In the genomic region with DNA sequence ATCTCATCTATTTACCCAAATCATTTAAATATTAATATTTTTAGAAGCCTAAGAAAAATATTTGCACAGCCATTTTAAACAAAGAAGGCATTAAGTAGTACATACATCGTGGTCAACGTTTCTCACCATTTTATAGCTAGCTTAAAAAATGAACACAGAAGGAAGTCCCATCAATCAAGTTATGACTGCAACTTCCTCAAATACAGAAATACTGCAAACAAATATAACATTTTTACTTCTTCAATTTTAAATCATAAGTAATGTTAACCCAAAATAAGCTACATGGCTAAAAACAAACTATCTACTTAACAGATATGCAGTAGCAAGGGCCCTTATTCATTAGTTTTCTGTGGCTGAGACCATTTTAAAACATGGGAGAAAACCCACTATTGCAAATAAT, we compare ENCODE assay signal across 1 cellular context.
A peak's percentile ranks its signal among the peaks of the same experiment; 100 is the strongest.
TF ChIP-seq lines count a peak whose summit lies in the region.

No MANE protein-coding gene starts in this region.

TF ChIP-seq in GM12878, 131 proteins besides CTCF, POLR2A, EP300 and RAD21:
- TF ChIP-seq FOXM1 (IDR thresholded peaks at IDR 0.05; ENCODE audit: low read depth, low read length), result peak; percentile 60; the same call in 1 of the 2 replicates
- 0 out of 2 replicates have a peak, but pooled peaks have one; percentile 17 for TF ChIP-seq TAF1 (IDR thresholded peaks at IDR 0.05; ENCODE audit: borderline replicate concordance, low read depth, low read length)
- peak; percentile 68 for TF ChIP-seq RUNX3 (IDR thresholded peaks at IDR 0.05; ENCODE audit: low read length)
- peak; percentile 79 for TF ChIP-seq JUNB (IDR thresholded peaks at IDR 0.05)
- no peak for TF ChIP-seq RCOR1 (conservative IDR thresholded peaks at IDR 0.05; ENCODE audit: low read depth, low read length)
- TF ChIP-seq, protein P1, sequence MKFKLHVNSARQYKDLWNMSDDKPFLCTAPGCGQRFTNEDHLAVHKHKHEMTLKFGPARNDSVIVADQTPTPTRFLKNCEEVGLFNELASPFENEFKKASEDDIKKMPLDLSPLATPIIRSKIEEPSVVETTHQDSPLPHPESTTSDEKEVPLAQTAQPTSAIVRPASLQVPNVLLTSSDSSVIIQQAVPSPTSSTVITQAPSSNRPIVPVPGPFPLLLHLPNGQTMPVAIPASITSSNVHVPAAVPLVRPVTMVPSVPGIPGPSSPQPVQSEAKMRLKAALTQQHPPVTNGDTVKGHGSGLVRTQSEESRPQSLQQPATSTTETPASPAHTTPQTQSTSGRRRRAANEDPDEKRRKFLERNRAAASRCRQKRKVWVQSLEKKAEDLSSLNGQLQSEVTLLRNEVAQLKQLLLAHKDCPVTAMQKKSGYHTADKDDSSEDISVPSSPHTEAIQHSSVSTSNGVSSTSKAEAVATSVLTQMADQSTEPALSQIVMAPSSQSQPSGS (IDR thresholded peaks at IDR 0.05; ENCODE audit: low read length), result peak; percentile 76
- TF ChIP-seq PKNOX1 (IDR thresholded peaks at IDR 0.05), result peak; percentile 91
- TF ChIP-seq SPI1 (IDR thresholded peaks at IDR 0.05; ENCODE audit: borderline replicate concordance, insufficient read depth, low read depth, low read length), result peak; percentile 74
- peak; percentile 78 for TF ChIP-seq NFIC (IDR thresholded peaks at IDR 0.05; ENCODE audit: low read depth, low read length)
- TF ChIP-seq, protein P2, sequence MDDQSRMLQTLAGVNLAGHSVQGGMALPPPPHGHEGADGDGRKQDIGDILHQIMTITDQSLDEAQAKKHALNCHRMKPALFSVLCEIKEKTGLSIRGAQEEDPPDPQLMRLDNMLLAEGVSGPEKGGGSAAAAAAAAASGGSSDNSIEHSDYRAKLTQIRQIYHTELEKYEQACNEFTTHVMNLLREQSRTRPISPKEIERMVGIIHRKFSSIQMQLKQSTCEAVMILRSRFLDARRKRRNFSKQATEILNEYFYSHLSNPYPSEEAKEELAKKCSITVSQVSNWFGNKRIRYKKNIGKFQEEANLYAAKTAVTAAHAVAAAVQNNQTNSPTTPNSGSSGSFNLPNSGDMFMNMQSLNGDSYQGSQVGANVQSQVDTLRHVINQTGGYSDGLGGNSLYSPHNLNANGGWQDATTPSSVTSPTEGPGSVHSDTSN (IDR thresholded peaks at IDR 0.05; ENCODE audit: insufficient replicate concordance, low read depth, low read length), result peak; percentile 55
- TF ChIP-seq IRF4 (IDR thresholded peaks at IDR 0.05; ENCODE audit: low read depth, low read length), result peak; percentile 28; the same call in 1 of the 2 replicates
- TF ChIP-seq EZH2 (IDR thresholded peaks at IDR 0.05; ENCODE audit: borderline replicate concordance, control insufficient read depth, low read depth, low read length), result no peak
- TF ChIP-seq PML (IDR thresholded peaks at IDR 0.05; ENCODE audit: low read length), result peak; percentile 59; the same call in 1 of the 2 replicates
- peak; percentile 50; the same call in 1 of the 2 replicates for TF ChIP-seq RELB (IDR thresholded peaks at IDR 0.05; ENCODE audit: low read depth)
- TF ChIP-seq BCL11A (IDR thresholded peaks at IDR 0.05; ENCODE audit: low read depth, low read length), result peak; percentile 16; the same call in 1 of the 2 replicates
- no peak for TF ChIP-seq SMAD5 (IDR thresholded peaks at IDR 0.05; ENCODE audit: low read depth)
- peak; percentile 71 for TF ChIP-seq MEF2A (IDR thresholded peaks at IDR 0.05; ENCODE audit: insufficient read depth, low read depth, low read length)
- peak; percentile 22; the same call in 1 of the 2 replicates for TF ChIP-seq CBX5 (IDR thresholded peaks at IDR 0.05; ENCODE audit: low read depth)
- TF ChIP-seq CHD4 (IDR thresholded peaks at IDR 0.05), result no peak
- peak; percentile 28; the same call in 1 of the 2 replicates for TF ChIP-seq ATF7 (IDR thresholded peaks at IDR 0.05; ENCODE audit: low read depth)
- 0 out of 2 replicates have a peak, but pooled peaks have one; percentile 10 for TF ChIP-seq CREM (IDR thresholded peaks at IDR 0.05; ENCODE audit: low read depth)
- peak; percentile 59 for TF ChIP-seq MEF2B (IDR thresholded peaks at IDR 0.05; ENCODE audit: partially characterized antibody, poor library complexity, severe bottlenecking)
- no peak for TF ChIP-seq ZNF384 (IDR thresholded peaks at IDR 0.05; ENCODE audit: borderline replicate concordance, low read depth, low read length)
- no peak for TF ChIP-seq STAT3 (IDR thresholded peaks at IDR 0.05; ENCODE audit: low read depth, low read length)
- 0 out of 2 replicates have a peak, but pooled peaks have one; percentile 32 for TF ChIP-seq GABPA (IDR thresholded peaks at IDR 0.05; ENCODE audit: low read depth)
- TF ChIP-seq BHLHE40 (IDR thresholded peaks at IDR 0.05; ENCODE audit: borderline replicate concordance in 1 of 2, low read depth in 2 of 2, low read length in 1 of 2), result no peak
- TF ChIP-seq YY1 (IDR thresholded peaks at IDR 0.05; ENCODE audit: low read depth, low read length), result peak; percentile 61; the same call in 1 of the 2 replicates
- no peak for TF ChIP-seq MAX (IDR thresholded peaks at IDR 0.05; ENCODE audit: low read depth, low read length)
- TF ChIP-seq DPF2 (IDR thresholded peaks at IDR 0.05), result peak; percentile 71
TF ChIP-seq in GM12878: peak in this region for 21.
